8 cellular contexts compared by ENCODE assay signal in the genomic region with DNA sequence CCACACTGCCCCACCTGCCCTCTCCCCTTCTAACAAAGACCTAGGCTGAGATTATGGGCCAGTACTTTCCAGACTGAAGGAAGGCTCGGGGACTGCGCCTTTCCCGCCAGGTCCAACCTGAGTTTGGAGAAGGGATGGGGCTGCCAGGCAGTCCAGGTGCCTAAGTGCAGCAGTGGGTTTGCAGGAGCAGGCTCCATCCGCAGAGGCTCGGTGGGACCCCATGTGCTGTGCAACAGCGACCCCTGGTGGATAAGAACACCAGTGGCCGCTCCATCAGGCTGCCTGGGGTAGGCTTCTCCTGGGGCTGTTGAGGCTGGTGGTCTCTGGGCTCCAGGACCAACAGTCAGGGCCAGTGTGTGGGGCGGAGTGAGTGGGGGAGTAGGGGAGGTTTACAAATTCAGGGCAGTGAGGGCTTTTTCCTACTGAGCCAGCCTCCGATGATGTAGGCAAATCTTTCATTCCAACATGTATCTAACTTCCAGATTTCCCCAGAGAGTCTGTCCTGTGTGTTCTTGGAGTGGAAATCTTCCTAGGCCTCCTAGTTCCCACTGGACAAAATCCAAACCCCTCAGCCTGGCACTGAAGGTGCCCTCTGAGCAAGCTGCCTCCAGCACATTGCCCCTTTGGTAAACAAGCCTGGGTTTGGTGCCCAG.
DNase-seq lines count a peak whose midpoint lies in the region; ATAC-seq and TF ChIP-seq lines count a peak whose summit lies in the region.

No MANE protein-coding gene starts in this region.

- peak; percentile 61 for DNase-seq in AG10803 (ENCODE audit: low read depth)
- DNase-seq in NCI-H2107 (lab: John Stamatoyannopoulos, UW), result peak; percentile 78
- peak; percentile 52 for DNase-seq in activated CD4-positive, alpha-beta T cell treated with anti-CD3 and anti-CD28 coated beads for 1 hour
- DNase-seq in central memory CD4-positive, alpha-beta T cell, result peak; percentile 54
- peak; percentile 69 for DNase-seq in kidney tubule cell (ENCODE audit: low spot score)
- peak; percentile 75 for DNase-seq in stimulated activated CD4-positive, alpha-beta T cell treated with anti-CD3 and anti-CD28 coated beads, Interleukin-4, amount 100 ng/mL, for 24 hours

- TF ChIP-seq CTCF in AG10803 (conservative IDR thresholded peaks at IDR 0.05; ENCODE audit: low read length), result peak; percentile 87

- H3K4me3 ChIP-seq in AG10803 (ENCODE audit: low read length), result no peak overlapping the region

- peak; percentile 85 for ATAC-seq in GM18858 (IDR thresholded peaks at IDR 0.05; ENCODE audit: unreplicated experiment)
- peak; percentile 93 for ATAC-seq in HG03025 (IDR thresholded peaks at IDR 0.05; ENCODE audit: low FRiP score, unreplicated experiment)
